ENCODE assay signal across 8 cellular contexts in the genomic region with DNA sequence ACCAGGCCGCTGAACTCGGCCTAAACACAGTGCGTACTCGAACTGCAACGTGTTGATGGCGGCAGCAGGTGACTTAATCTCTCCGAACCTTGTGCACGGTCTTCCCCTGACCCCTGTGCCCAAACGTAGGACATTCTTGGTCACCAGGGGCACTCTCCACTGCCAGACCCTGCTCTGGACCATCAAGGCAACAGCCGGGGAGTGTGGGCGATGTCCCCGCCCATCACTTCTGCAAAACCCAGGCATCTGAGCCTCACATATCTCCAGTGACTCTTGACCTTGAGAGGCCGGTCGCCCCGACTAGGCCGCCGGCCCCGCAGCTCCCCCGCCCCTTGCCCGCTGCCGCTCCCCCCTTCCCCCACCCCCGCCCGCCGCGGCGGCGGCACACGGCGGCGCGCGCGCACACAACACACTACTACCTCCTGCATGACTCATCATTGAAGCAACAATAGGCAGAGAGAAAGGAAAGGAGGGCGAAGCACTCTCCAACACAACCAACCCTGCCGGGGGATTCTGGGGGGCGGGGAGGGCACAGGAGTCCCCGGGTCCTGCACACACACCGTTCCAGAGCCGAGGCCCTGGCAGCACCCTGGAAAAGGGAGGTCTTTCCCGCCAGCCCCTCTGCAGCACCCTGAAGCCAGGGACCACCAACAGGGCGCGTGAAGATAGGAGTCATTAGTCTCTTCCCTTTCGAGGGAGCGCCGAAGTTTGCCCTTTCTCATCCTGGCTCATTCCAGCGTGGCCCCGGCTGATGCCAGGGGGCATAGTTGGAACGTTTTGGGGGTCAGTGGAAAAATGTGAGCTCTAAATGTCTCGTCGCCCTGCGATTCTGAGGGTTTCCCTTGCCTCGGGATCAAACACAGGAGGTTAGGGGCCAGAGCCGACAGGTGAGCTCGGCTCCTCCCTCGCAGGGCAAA. TPM values are rescaled to one million over a fixed set of nuclear protein-coding genes. Genes with fewer than 3 reads are reported as not detected.
DNase-seq lines count a peak whose midpoint lies in the region; ATAC-seq and TF ChIP-seq lines count a peak whose summit lies in the region.

No MANE protein-coding gene starts in this region.

- H3K4me1 Mint-ChIP-seq in T-helper 17 cell = peaks cover 45% of the 10 kb centered on the region

- no peak overlapping the region for H3K4me3 ChIP-seq in KMS-11 (IDR thresholded peaks at IDR 0.05; ENCODE audit: insufficient read depth, low read depth, low read length)

- H3K36me3 ChIP-seq in KMS-11 (ENCODE audit: insufficient read depth) = no peaks in the 10 kb centered on the region

- peak overlapping the region; percentile 99 for H3K4me3 Mint-ChIP-seq in T-helper 17 cell

- no peaks in the 10 kb centered on the region for H3K79me2 ChIP-seq in KMS-11 (ENCODE audit: insufficient read depth, low read depth)

- H3K9me3 ChIP-seq in T-helper 17 cell (ENCODE audit: control insufficient read depth, low read length, poor library complexity, severe bottlenecking) = no peaks in the 10 kb centered on the region

- TF ChIP-seq CTCF in KMS-11 (conservative IDR thresholded peaks at IDR 0.05; ENCODE audit: low read depth, low read length) = no peak

- intact Hi-C loops in left ventricle myocardium superior (cut with micrococcal nuclease) = no loop called here

- peak; percentile 6 for ATAC-seq in T-helper 17 cell
- ATAC-seq in left ventricle myocardium superior = peak; percentile 4
- ATAC-seq in HG03457 (IDR thresholded peaks at IDR 0.05; ENCODE audit: unreplicated experiment) = no peak

- H4K20me1 ChIP-seq in KMS-11 (ENCODE audit: insufficient read depth) = no peaks in the 10 kb centered on the region

- H2AFZ ChIP-seq in KMS-11 (ENCODE audit: low read depth) = no peak overlapping the region; the same call in 1 of the 2 replicates

- peak overlapping the region; percentile 97 for H3K27ac Mint-ChIP-seq in T-helper 17 cell

- H3K27me3 ChIP-seq in KMS-11 (ENCODE audit: insufficient read depth, low read depth) = no peaks in the 10 kb centered on the region

- H3K4me1 ChIP-seq in KMS-11 (ENCODE audit: low read depth, poor library complexity, severe bottlenecking) = no peaks in the 10 kb centered on the region

- peak overlapping the region; percentile 92; the same call in 1 of the 2 replicates for H3K9ac ChIP-seq in KMS-11

- DNase-seq in CD1c-positive myeloid dendritic cell (ENCODE audit: extremely low spot score) = peak; percentile 85
- peak; percentile 37 to 62 (median 39) for DNase-seq in T-helper 17 cell
- peak; percentile 80 for DNase-seq in amniotic epithelial cell (ENCODE audit: low read depth)
- DNase-seq in left ventricle myocardium superior = peak; percentile 73
- DNase-seq in putamen (ENCODE audit: low spot score) = peak; percentile 59
- DNase-seq in HuH-7 (ENCODE audit: low spot score) = no peak

- H3K27me3 Mint-ChIP-seq in T-helper 17 cell = no peaks in the 10 kb centered on the region

- no peak overlapping the region for H3K27ac ChIP-seq in KMS-11

- peaks cover 4% of the 10 kb centered on the region for H3K36me3 Mint-ChIP-seq in T-helper 17 cell (ENCODE audit: low read depth)

- H3K4me2 ChIP-seq in KMS-11 = peak overlapping the region; percentile 66

RNA-seq across cellular contexts. Expression of a gene that starts 1.9 kb away (rescaled TPM):
- total RNA-seq in T-helper 17 cell (100 to 1,000 TPM in 1 of 2 donors, 10 to 100 TPM in 1; 92.9 to 110 TPM), left ventricle myocardium superior (10.4 TPM)
